Comparison of ENCODE assay signal across 33 cellular contexts in the genomic region with DNA sequence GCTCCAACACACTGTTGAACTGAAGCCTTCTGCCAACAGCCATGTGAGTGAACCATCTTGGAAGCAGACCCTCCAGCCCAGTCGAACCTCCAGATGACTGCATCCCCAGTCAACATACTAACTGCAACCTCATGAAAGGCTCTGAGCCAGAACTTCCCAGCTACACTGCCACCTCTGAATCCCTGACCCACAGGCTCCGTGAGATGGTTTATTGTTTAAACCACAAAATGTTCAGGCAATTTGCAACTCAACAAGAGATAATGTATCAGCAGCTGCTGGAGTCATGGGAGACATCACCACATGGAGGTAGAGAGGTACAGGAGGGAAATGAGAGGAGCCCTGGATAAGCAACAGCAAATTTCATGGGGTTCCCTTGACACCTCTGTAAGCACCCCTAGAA.
"Had no signal": no experiment of that assay in that cellular context is flagged by ENCODE, and none has a peak within 500 bp of the region (broad histone marks: within the 10 kb centered on the region; RNA-seq: fewer than 3 reads in every experiment).

No MANE protein-coding gene starts in this region.

- H3K36me3 Mint-ChIP-seq: activated CD4-positive, alpha-beta memory T cell treated with anti-CD3 and anti-CD28 coated beads for 36 hours; activated naive CD8-positive, alpha-beta T cell treated with anti-CD3 and anti-CD28 coated beads, Interleukin-2, amount 10 ng/mL, durations not matched to agents 7 days and 5 days; naive B cell; stimulated activated effector memory CD8-positive, alpha-beta T cell treated with anti-CD3 and anti-CD28 coated beads, Interleukin-12 subunit alpha, Interleukin-12 subunit beta, amount 100 ng/mL, for 72 hours had no signal

- H3K27me3 ChIP-seq: breast epithelium, esophagus squamous epithelium, gastroesophageal sphincter, hepatocyte, neutrophil, right lobe of liver, uterus had no signal

- H3K27ac Mint-ChIP-seq: activated CD4-positive, alpha-beta memory T cell treated with anti-CD3 and anti-CD28 coated beads for 36 hours; activated CD4-positive, alpha-beta T cell treated with anti-CD3 and anti-CD28 coated beads, Interleukin-2, amount 10 ng/mL, durations not matched to agents 24 days and 14 days; activated naive CD4-positive, alpha-beta T cell treated with anti-CD3 and anti-CD28 coated beads for 36 hours; activated naive CD8-positive, alpha-beta T cell treated with anti-CD3 and anti-CD28 coated beads, Interleukin-2, amount 10 ng/mL, durations not matched to agents 7 days and 5 days; activated T-helper 1 cell treated with anti-CD3 and anti-CD28 coated beads, Interleukin-12 subunit alpha, Interleukin-12 subunit beta, Interleukin-2, Interleukin-4 antibody, amounts not matched to agents 30 ng/mL and 10 ng/mL and 1 ng/mL, durations not matched to agents 14 hours and 24 hours and 36 hours; naive B cell; nephron progenitor cell; stimulated activated effector memory CD8-positive, alpha-beta T cell treated with anti-CD3 and anti-CD28 coated beads, Interleukin-12 subunit alpha, Interleukin-12 subunit beta, amount 100 ng/mL, for 72 hours; stimulated activated naive CD8-positive, alpha-beta T cell treated with anti-CD3 and anti-CD28 coated beads, Interleukin-15, Interleukin-2, amounts not matched to agents 100 ng/mL and 50 ng/mL, for 24 hours had no signal

- H3K9me3 ChIP-seq: breast epithelium, esophagus squamous epithelium, gastroesophageal sphincter, neutrophil, right lobe of liver, thoracic aorta, uterus had no signal

- H3K9me3 Mint-ChIP-seq: activated CD4-positive, alpha-beta memory T cell treated with anti-CD3 and anti-CD28 coated beads for 36 hours; activated CD4-positive, alpha-beta T cell treated with anti-CD3 and anti-CD28 coated beads, Interleukin-2, amount 10 ng/mL, durations not matched to agents 24 days and 14 days; activated naive CD4-positive, alpha-beta T cell treated with anti-CD3 and anti-CD28 coated beads for 36 hours; activated T-helper 1 cell treated with anti-CD3 and anti-CD28 coated beads, Interleukin-12 subunit alpha, Interleukin-12 subunit beta, Interleukin-2, Interleukin-4 antibody, amounts not matched to agents 30 ng/mL and 10 ng/mL and 1 ng/mL, durations not matched to agents 14 hours and 24 hours and 36 hours; stimulated activated naive CD8-positive, alpha-beta T cell treated with anti-CD3 and anti-CD28 coated beads, Interleukin-15, Interleukin-2, amounts not matched to agents 100 ng/mL and 50 ng/mL, for 24 hours had no signal

- H3K4me2 ChIP-seq: hepatocyte had no signal

- H2AFZ ChIP-seq: hepatocyte had no signal

- H3K4me3 Mint-ChIP-seq: activated CD4-positive, alpha-beta memory T cell treated with anti-CD3 and anti-CD28 coated beads for 36 hours; activated CD4-positive, alpha-beta T cell treated with anti-CD3 and anti-CD28 coated beads, Interleukin-2, amount 10 ng/mL, durations not matched to agents 24 days and 14 days; activated naive CD4-positive, alpha-beta T cell treated with anti-CD3 and anti-CD28 coated beads for 36 hours; activated naive CD8-positive, alpha-beta T cell treated with anti-CD3 and anti-CD28 coated beads, Interleukin-2, amount 10 ng/mL, durations not matched to agents 7 days and 5 days; activated T-helper 1 cell treated with anti-CD3 and anti-CD28 coated beads, Interleukin-12 subunit alpha, Interleukin-12 subunit beta, Interleukin-2, Interleukin-4 antibody, amounts not matched to agents 30 ng/mL and 10 ng/mL and 1 ng/mL, durations not matched to agents 14 hours and 24 hours and 36 hours; naive B cell; nephron progenitor cell; stimulated activated effector memory CD8-positive, alpha-beta T cell treated with anti-CD3 and anti-CD28 coated beads, Interleukin-12 subunit alpha, Interleukin-12 subunit beta, amount 100 ng/mL, for 72 hours; stimulated activated naive CD8-positive, alpha-beta T cell treated with anti-CD3 and anti-CD28 coated beads, Interleukin-15, Interleukin-2, amounts not matched to agents 100 ng/mL and 50 ng/mL, for 24 hours had no signal

- DNase-seq: activated CD4-positive, alpha-beta memory T cell treated with anti-CD3 and anti-CD28 coated beads for 36 hours; activated CD4-positive, alpha-beta T cell treated with anti-CD3 and anti-CD28 coated beads, Interleukin-2, amount 10 ng/mL, durations not matched to agents 24 days and 14 days; activated CD4-positive, CD25-positive, alpha-beta regulatory T cell treated with anti-CD3 and anti-CD28 coated beads, Interleukin-2, amount 50 U/mL, for 72 hours; activated CD8-positive, alpha-beta memory T cell treated with anti-CD3 and anti-CD28 coated beads, Interleukin-2, amount 50 U/mL, for 4 hours; activated effector memory CD4-positive, alpha-beta T cell treated with anti-CD3 and anti-CD28 coated beads, Interleukin-2, amount 50 U/mL, for 16 hours; activated naive CD4-positive, alpha-beta T cell treated with anti-CD3 and anti-CD28 coated beads for 36 hours; activated naive CD8-positive, alpha-beta T cell treated with anti-CD3 and anti-CD28 coated beads, Interleukin-2, amount 10 ng/mL, durations not matched to agents 7 days and 5 days; activated T-cell treated with anti-CD3 and anti-CD28 coated beads, Interleukin-2, amount 50 U/mL, for 1 hour; amniotic stem cell; central memory CD4-positive, alpha-beta T cell; dermis blood vessel endothelial cell; effector CD4-positive, alpha-beta T cell; esophagus squamous epithelium; islet precursor cell; left cardiac atrium; left ventricle myocardium superior; naive B cell; nephron progenitor cell; right lobe of liver; stimulated activated CD4-positive, alpha-beta T cell treated with anti-CD3 and anti-CD28 coated beads, Interleukin-4, amount 100 ng/mL, for 24 hours; trophoblast cell; uterus had no signal

- H3K4me1 ChIP-seq: breast epithelium, right lobe of liver, uterus had no signal

- H3K36me3 ChIP-seq: breast epithelium, esophagus squamous epithelium, gastroesophageal sphincter, neutrophil, right lobe of liver, thoracic aorta, uterus had no signal

- ATAC-seq: gastroesophageal sphincter; left cardiac atrium; left ventricle myocardium superior; right lobe of liver; stimulated activated effector memory CD8-positive, alpha-beta T cell treated with anti-CD3 and anti-CD28 coated beads, Interleukin-12 subunit alpha, Interleukin-12 subunit beta, amount 100 ng/mL, for 72 hours had no signal

- H3K27ac ChIP-seq: breast epithelium, epithelial cell of prostate, esophagus squamous epithelium, gastroesophageal sphincter, hepatocyte, neutrophil, right lobe of liver, skin epidermis, thoracic aorta, uterus had no signal

- H3K79me2 ChIP-seq: hepatocyte had no signal

- H3K4me3 ChIP-seq: breast epithelium, esophagus squamous epithelium, gastroesophageal sphincter, hepatocyte, right lobe of liver, skin epidermis, thoracic aorta, uterus had no signal

- FAIRE-seq: colon had no signal

- H3K27me3 Mint-ChIP-seq: activated CD4-positive, alpha-beta memory T cell treated with anti-CD3 and anti-CD28 coated beads for 36 hours; activated CD4-positive, alpha-beta T cell treated with anti-CD3 and anti-CD28 coated beads, Interleukin-2, amount 10 ng/mL, durations not matched to agents 24 days and 14 days; activated naive CD8-positive, alpha-beta T cell treated with anti-CD3 and anti-CD28 coated beads, Interleukin-2, amount 10 ng/mL, durations not matched to agents 7 days and 5 days; naive B cell; stimulated activated naive CD8-positive, alpha-beta T cell treated with anti-CD3 and anti-CD28 coated beads, Interleukin-15, Interleukin-2, amounts not matched to agents 100 ng/mL and 50 ng/mL, for 24 hours had no signal

- H3K4me1 Mint-ChIP-seq: activated CD4-positive, alpha-beta T cell treated with anti-CD3 and anti-CD28 coated beads, Interleukin-2, amount 10 ng/mL, durations not matched to agents 24 days and 14 days; activated naive CD8-positive, alpha-beta T cell treated with anti-CD3 and anti-CD28 coated beads, Interleukin-2, amount 10 ng/mL, durations not matched to agents 7 days and 5 days; naive B cell; nephron progenitor cell; stimulated activated effector memory CD8-positive, alpha-beta T cell treated with anti-CD3 and anti-CD28 coated beads, Interleukin-12 subunit alpha, Interleukin-12 subunit beta, amount 100 ng/mL, for 72 hours had no signal
